2 cellular contexts compared by ENCODE assay signal in the genomic region with DNA sequence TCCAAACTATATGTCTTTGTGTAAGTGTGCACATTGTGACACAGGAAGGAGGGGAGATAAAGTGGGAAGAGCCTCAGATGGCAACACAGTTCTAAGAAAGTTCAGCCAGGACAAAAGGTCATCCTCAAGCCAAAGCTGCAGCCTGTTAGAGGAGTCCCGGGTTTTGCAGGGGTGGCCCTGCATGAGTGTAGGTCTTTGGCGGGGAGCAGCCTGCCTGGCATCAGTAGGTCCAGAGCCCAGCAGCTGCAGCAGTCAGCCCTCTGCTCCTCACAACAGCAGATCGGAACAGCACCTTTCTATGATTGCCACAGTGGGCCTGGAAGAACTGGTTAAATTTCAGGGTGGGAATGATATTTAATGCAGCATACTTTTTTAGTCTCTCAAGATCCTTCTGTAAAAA.
TF ChIP-seq lines count a peak whose summit lies in the region.

No MANE protein-coding gene starts in this region.

TF ChIP-seq in A549, 52 proteins besides CTCF, POLR2A, EP300 and RAD21:
- TF ChIP-seq, protein P1, sequence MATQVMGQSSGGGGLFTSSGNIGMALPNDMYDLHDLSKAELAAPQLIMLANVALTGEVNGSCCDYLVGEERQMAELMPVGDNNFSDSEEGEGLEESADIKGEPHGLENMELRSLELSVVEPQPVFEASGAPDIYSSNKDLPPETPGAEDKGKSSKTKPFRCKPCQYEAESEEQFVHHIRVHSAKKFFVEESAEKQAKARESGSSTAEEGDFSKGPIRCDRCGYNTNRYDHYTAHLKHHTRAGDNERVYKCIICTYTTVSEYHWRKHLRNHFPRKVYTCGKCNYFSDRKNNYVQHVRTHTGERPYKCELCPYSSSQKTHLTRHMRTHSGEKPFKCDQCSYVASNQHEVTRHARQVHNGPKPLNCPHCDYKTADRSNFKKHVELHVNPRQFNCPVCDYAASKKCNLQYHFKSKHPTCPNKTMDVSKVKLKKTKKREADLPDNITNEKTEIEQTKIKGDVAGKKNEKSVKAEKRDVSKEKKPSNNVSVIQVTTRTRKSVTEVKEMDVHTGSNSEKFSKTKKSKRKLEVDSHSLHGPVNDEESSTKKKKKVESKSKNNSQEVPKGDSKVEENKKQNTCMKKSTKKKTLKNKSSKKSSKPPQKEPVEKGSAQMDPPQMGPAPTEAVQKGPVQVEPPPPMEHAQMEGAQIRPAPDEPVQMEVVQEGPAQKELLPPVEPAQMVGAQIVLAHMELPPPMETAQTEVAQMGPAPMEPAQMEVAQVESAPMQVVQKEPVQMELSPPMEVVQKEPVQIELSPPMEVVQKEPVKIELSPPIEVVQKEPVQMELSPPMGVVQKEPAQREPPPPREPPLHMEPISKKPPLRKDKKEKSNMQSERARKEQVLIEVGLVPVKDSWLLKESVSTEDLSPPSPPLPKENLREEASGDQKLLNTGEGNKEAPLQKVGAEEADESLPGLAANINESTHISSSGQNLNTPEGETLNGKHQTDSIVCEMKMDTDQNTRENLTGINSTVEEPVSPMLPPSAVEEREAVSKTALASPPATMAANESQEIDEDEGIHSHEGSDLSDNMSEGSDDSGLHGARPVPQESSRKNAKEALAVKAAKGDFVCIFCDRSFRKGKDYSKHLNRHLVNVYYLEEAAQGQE (IDR thresholded peaks at IDR 0.05): no peak
- TF ChIP-seq RFX5 (IDR thresholded peaks at IDR 0.05): no peak
TF ChIP-seq in A549: peak in this region for 0.

TF ChIP-seq in IMR-90, 13 proteins besides CTCF, POLR2A, EP300 and RAD21 (continued from another document):
- TF ChIP-seq RFX5 (IDR thresholded peaks at IDR 0.05; ENCODE audit: low read depth, low read length) (no peak), CHD1 (IDR thresholded peaks at IDR 0.05; ENCODE audit: low read depth, low read length) (no peak), FOS (IDR thresholded peaks at IDR 0.05; ENCODE audit: low read depth, low read length) (no peak), CEBPB (IDR thresholded peaks at IDR 0.05; ENCODE audit: low read depth, low read length) (no peak)
- TF ChIP-seq, protein P2, sequence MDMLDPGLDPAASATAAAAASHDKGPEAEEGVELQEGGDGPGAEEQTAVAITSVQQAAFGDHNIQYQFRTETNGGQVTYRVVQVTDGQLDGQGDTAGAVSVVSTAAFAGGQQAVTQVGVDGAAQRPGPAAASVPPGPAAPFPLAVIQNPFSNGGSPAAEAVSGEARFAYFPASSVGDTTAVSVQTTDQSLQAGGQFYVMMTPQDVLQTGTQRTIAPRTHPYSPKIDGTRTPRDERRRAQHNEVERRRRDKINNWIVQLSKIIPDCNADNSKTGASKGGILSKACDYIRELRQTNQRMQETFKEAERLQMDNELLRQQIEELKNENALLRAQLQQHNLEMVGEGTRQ (IDR thresholded peaks at IDR 0.05; ENCODE audit: low read depth, low read length): no peak
